In the genomic region with DNA sequence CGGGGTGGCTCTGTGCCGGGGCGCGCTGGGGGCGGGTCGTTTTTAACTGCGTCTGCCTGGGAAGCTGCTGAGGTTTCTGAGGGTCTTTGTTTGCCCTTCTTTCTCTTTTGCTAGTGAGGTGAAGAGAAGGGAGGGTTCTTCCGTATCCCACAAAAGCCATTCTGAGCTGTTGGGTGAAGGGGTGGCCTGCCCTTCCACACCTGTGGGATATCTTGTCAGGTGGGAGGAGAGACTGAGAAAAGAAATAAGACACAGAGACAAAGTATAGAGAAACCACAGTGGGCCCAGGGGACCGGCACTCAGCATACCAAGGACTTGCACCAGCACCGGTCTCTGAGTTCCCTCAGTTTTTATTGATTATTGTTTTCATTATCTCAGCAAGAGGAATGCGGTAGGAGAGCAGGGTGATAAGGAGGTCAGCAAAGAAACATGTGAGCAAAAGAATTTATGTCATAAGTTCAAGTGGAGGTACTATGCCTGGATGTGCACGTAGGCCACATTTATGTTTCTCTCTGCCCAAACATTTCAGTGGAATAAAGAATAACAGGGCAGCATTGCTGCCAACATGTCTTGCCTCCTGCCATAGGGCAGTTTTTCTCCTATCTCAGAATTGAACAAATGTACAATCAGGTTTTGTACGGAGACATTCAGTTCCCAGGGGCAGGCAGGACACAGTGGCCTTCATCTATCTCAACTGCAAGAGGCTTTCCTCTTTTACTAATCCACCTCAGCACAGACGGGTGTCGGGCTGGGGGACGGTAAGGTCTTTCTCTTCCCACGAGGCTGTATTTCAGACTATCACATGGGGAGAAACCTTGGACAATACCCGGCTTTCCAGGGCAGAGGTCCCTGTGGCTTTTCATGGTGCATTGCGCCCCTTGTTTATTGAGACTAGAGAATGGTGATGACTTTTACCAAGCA, we compare ENCODE assay signal across 8 cellular contexts. TPM values are rescaled to one million over a fixed set of nuclear protein-coding genes. Genes with fewer than 3 reads are reported as not detected.
DNase-seq lines count a peak whose midpoint lies in the region; ATAC-seq and TF ChIP-seq lines count a peak whose summit lies in the region.

No MANE protein-coding gene starts in this region.

- H3K27me3 ChIP-seq in rectal smooth muscle tissue (ENCODE audit: control insufficient read depth, insufficient read depth, low read length) = no peaks in the 10 kb centered on the region

- intact Hi-C loops in Right ventricle myocardium superior (cut with DNase I) = no loop called here

- ATAC-seq in HG02884 (IDR thresholded peaks at IDR 0.05; ENCODE audit: unreplicated experiment) = peak; percentile 9
- peak; percentile 2 for ATAC-seq in Right ventricle myocardium superior (ENCODE audit: poor library complexity)

- H3K27ac ChIP-seq in VCaP = peak overlapping the region; percentile 79
- peak overlapping the region; percentile 89 for H3K27ac ChIP-seq in rectal smooth muscle tissue (ENCODE audit: low read depth, low read length)

- H3K36me3 ChIP-seq in rectal smooth muscle tissue (ENCODE audit: control insufficient read depth, insufficient read depth, low read length) = no peaks in the 10 kb centered on the region

- TF ChIP-seq CTCF in VCaP (conservative IDR thresholded peaks at IDR 0.05) = no peak

- H3K4me3 ChIP-seq in rectal smooth muscle tissue (ENCODE audit: low read length) = peak overlapping the region; percentile 90

- DNase-seq in DMS79 treated with DMSO at 0.1 percent for 48 hours (lab: John Stamatoyannopoulos, UW) = peak; percentile 89
- no peak for DNase-seq in DMS79 (lab: John Stamatoyannopoulos, UW)
- DNase-seq in Right ventricle myocardium superior = peak; percentile 53
- no peak for DNase-seq in T1000 (lab: John Stamatoyannopoulos, UW)
- DNase-seq in anterior cingulate cortex (lab: John Stamatoyannopoulos, UW) = no peak

- H3K9ac ChIP-seq in rectal smooth muscle tissue (ENCODE audit: low read length) = peak overlapping the region; percentile 26

- H3K4me1 ChIP-seq in rectal smooth muscle tissue (ENCODE audit: control insufficient read depth, insufficient read depth, low read length) = peaks cover 6% of the 10 kb centered on the region

RNA-seq across cellular contexts. Expression of a gene that starts 1.0 kb away (rescaled TPM):
- 2.8 TPM for total RNA-seq in Right ventricle myocardium superior

RNA-seq across cellular contexts. Expression of a gene that starts 48.1 kb away (rescaled TPM):
- total RNA-seq in Right ventricle myocardium superior = 20.4 TPM

Comparison
In these comparisons a context has a peak if more than half of its experiments do, and no peak if none do; other contexts are left out.
1. DNase-seq: peak in DMS79 treated with DMSO at 0.1 percent for 48 hours (single experiment) and Right ventricle myocardium superior (single experiment); none in DMS79 (single experiment), T1000 (single experiment) and anterior cingulate cortex (0 of 58).